ENCODE assay signal across 29 cellular contexts in genomic region chr5:56102885-56103284, GRCh38.
DNase-seq lines count a peak whose midpoint lies in the region; ATAC-seq, FAIRE-seq and TF ChIP-seq lines count a peak whose summit lies in the region.
"Had no signal": no experiment of that assay in that cellular context is flagged by ENCODE, and none has a peak within 500 bp of the region (broad histone marks: within the 10 kb centered on the region; RNA-seq: fewer than 3 reads in every experiment).

No MANE protein-coding gene starts in this region.

- H3K4me3 ChIP-seq in adrenal gland (no peak overlapping the region), HepG2 (replicated peaks in 1 of 3; ENCODE audit: insufficient read depth in 1 of 3, low read depth in 2 of 3, low read length in 3 of 3) (no peak overlapping the region)
- H3K4me3 ChIP-seq: dorsolateral prefrontal cortex, SJCRH30, vagina had no signal

- H3K27ac ChIP-seq in adrenal gland, result no peak overlapping the region
- no peak overlapping the region for H3K27ac ChIP-seq in HepG2 (ENCODE audit: extremely low read length, insufficient read depth, low read length)
- H3K27ac ChIP-seq: C4-2B, dorsolateral prefrontal cortex, KMS-11, SJCRH30, vagina had no signal

- H3K27me3 Mint-ChIP-seq in activated naive CD4-positive, alpha-beta T cell treated with anti-CD3 and anti-CD28 coated beads, Interleukin-2, amount 10 ng/mL, durations not matched to agents 7 days and 5 days, result no peaks in the 10 kb centered on the region
- peaks cover 16% of the 10 kb centered on the region for H3K27me3 Mint-ChIP-seq in Calu3 (ENCODE audit: unreplicated experiment)
- H3K27me3 Mint-ChIP-seq: activated naive CD8-positive, alpha-beta T cell treated with anti-CD3 and anti-CD28 coated beads, Interleukin-2, amount 10 ng/mL, durations not matched to agents 7 days and 5 days; central memory CD8-positive, alpha-beta T cell had no signal

- TF ChIP-seq EP300 in HepG2 (IDR thresholded peaks at IDR 0.05; ENCODE audit: low read depth in 2 of 2, low read length in 2 of 2) (no peak), HepG2 (CRISPR knock-in tag; IDR thresholded peaks at IDR 0.05; ENCODE audit: borderline replicate concordance) (no peak)

- H3K4me3 Mint-ChIP-seq in activated naive CD4-positive, alpha-beta T cell treated with anti-CD3 and anti-CD28 coated beads, Interleukin-2, amount 10 ng/mL, durations not matched to agents 7 days and 5 days, result no peak overlapping the region
- no peak overlapping the region for H3K4me3 Mint-ChIP-seq in Calu3 (ENCODE audit: low read depth, unreplicated experiment)
- H3K4me3 Mint-ChIP-seq: immature natural killer cell; stimulated activated naive CD8-positive, alpha-beta T cell treated with anti-CD3 and anti-CD28 coated beads, Interleukin-15, Interleukin-2, amounts not matched to agents 100 ng/mL and 50 ng/mL, for 24 hours had no signal

- 23 to 33% (median 32%) methylated on average over 1 of the region's 1 CpG; no CpG with 5 or more reads in 1 of the 4 donors for WGBS in adrenal gland, 4 donors
- WGBS in HepG2 (ENCODE audit: low lambda C conversion rate), result 88% methylated on average over 1 of the region's 1 CpG

- no peak for FAIRE-seq in HepG2 (lab: Jason Lieb, UNC)
- FAIRE-seq: frontal cortex, HTR-8/SVneo had no signal

- no peak for ATAC-seq in HepG2
- ATAC-seq in GM18907 (IDR thresholded peaks at IDR 0.05; ENCODE audit: unreplicated experiment), result no peak
- ATAC-seq: activated T-cell treated with anti-CD3 and anti-CD28 coated beads, Interleukin-2, amount 50 U/mL, for 4 hours; left ventricle myocardium superior; sciatic nerve had no signal

- POLR2A ChIA-PET in HepG2 (lab: Yijun Ruan, JAX), result no interaction called here

- peaks cover 96% of the 10 kb centered on the region for H3K4me1 Mint-ChIP-seq in activated naive CD4-positive, alpha-beta T cell treated with anti-CD3 and anti-CD28 coated beads, Interleukin-2, amount 10 ng/mL, durations not matched to agents 7 days and 5 days
- H3K4me1 Mint-ChIP-seq in Calu3 (ENCODE audit: low read depth, unreplicated experiment), result no peaks in the 10 kb centered on the region
- H3K4me1 Mint-ChIP-seq: immature natural killer cell had no signal

- no peak overlapping the region for H3K4me2 ChIP-seq in HepG2 (ENCODE audit: low read depth, low read length)
- H3K4me2 ChIP-seq: KMS-11 had no signal

- no peaks in the 10 kb centered on the region for H3K27me3 ChIP-seq in adrenal gland
- no peaks in the 10 kb centered on the region for H3K27me3 ChIP-seq in HepG2 (ENCODE audit: control insufficient read depth in 1 of 2, insufficient read depth in 2 of 2, low read length in 2 of 2)
- H3K27me3 ChIP-seq: dorsolateral prefrontal cortex, SJCRH30, vagina had no signal

- H3K4me1 ChIP-seq in adrenal gland (replicated peaks in 1 of 2), result peaks cover 9 to 23% of the 10 kb centered on the region in 2 donors
- peaks cover 57% of the 10 kb centered on the region for H3K4me1 ChIP-seq in HepG2 (ENCODE audit: insufficient read depth, low read length)
- H3K4me1 ChIP-seq: SJCRH30 had no signal

- no peaks in the 10 kb centered on the region for H3K9me3 ChIP-seq in adrenal gland (replicated peaks in 1 of 3)
- no peaks in the 10 kb centered on the region for H3K9me3 ChIP-seq in HepG2 (ENCODE audit: low read length)
- H3K9me3 ChIP-seq: SJCRH30, vagina had no signal

- H3K79me2 ChIP-seq in HepG2 (ENCODE audit: insufficient read depth, low read length), result no peaks in the 10 kb centered on the region

- H4K20me1 ChIP-seq in HepG2 (ENCODE audit: insufficient read depth, low read length), result no peaks in the 10 kb centered on the region

- H3K9me3 Mint-ChIP-seq in activated naive CD4-positive, alpha-beta T cell treated with anti-CD3 and anti-CD28 coated beads, Interleukin-2, amount 10 ng/mL, durations not matched to agents 7 days and 5 days, result no peaks in the 10 kb centered on the region
- no peaks in the 10 kb centered on the region for H3K9me3 Mint-ChIP-seq in Calu3 (ENCODE audit: low read depth, unreplicated experiment)
- H3K9me3 Mint-ChIP-seq: activated T-cell treated with anti-CD3 and anti-CD28 coated beads, Interleukin-2, amount 50 U/mL, for 4 hours; central memory CD8-positive, alpha-beta T cell; immature natural killer cell; stimulated activated naive CD8-positive, alpha-beta T cell treated with anti-CD3 and anti-CD28 coated beads, Interleukin-15, Interleukin-2, amounts not matched to agents 100 ng/mL and 50 ng/mL, for 24 hours had no signal

- peaks cover 44% of the 10 kb centered on the region for H3K36me3 Mint-ChIP-seq in activated naive CD4-positive, alpha-beta T cell treated with anti-CD3 and anti-CD28 coated beads, Interleukin-2, amount 10 ng/mL, durations not matched to agents 7 days and 5 days
- no peaks in the 10 kb centered on the region for H3K36me3 Mint-ChIP-seq in Calu3 (ENCODE audit: insufficient read depth, unreplicated experiment)
- H3K36me3 Mint-ChIP-seq: immature natural killer cell had no signal

- H3K9ac ChIP-seq in HepG2 (ENCODE audit: insufficient read depth, low read depth, low read length), result no peak overlapping the region
- H3K9ac ChIP-seq: KMS-11 had no signal

- CTCF ChIA-PET in activated naive CD4-positive, alpha-beta T cell treated with anti-CD3 and anti-CD28 coated beads, Interleukin-2, amount 10 ng/mL, durations not matched to agents 7 days and 5 days (lab: Charles Lee), result interaction anchor here (0.8 to 2.0 kb wide), 6 partner anchors 26 to 112 kb away, joined by 3 to 9 read pairs (median 4); no protein-coding TSS in a partner anchor
- CTCF ChIA-PET in HepG2 (lab: Yijun Ruan, JAX; ENCODE audit: low intra/inter-chr PET ratio, low total read pairs) (no interaction called here), Calu3 (lab: Charles Lee) (no interaction called here)

- intact Hi-C loops in adrenal gland (cut with DNase I) (no loop called here), HepG2 (cut with micrococcal nuclease; ENCODE audit: unreplicated experiment) (no loop called here), Calu3 (cut with micrococcal nuclease; ENCODE audit: unreplicated experiment) (no loop called here)

- DNase-seq in activated naive CD4-positive, alpha-beta T cell treated with anti-CD3 and anti-CD28 coated beads, Interleukin-2, amount 10 ng/mL, durations not matched to agents 7 days and 5 days, result no peak
- DNase-seq in activated naive CD4-positive, alpha-beta T cell treated with anti-CD3 and anti-CD28 coated beads, Interleukin-2, amount 50 U/mL, for 16 hours, result no peak
- DNase-seq in adrenal gland (peak in 4 of 7 donors; percentile 31 to 47 (median 41)), HepG2 (ENCODE audit: low spot score) (no peak), NCI-H1694 (lab: John Stamatoyannopoulos, UW) (no peak), Calu3 (no peak)
- DNase-seq in activated effector memory CD4-positive, alpha-beta T cell treated with anti-CD3 and anti-CD28 coated beads, Interleukin-2, amount 50 U/mL, for 16 hours, result no peak
- DNase-seq: activated CD4-positive, alpha-beta T cell treated with anti-CD3 and anti-CD28 coated beads for 1 hour; activated naive CD8-positive, alpha-beta T cell treated with anti-CD3 and anti-CD28 coated beads, Interleukin-2, amount 10 ng/mL, durations not matched to agents 7 days and 5 days; activated T-cell treated with anti-CD3 and anti-CD28 coated beads, Interleukin-2, amount 50 U/mL, for 4 hours; dorsolateral prefrontal cortex; GDM1; hippocampal formation; immature natural killer cell; left ventricle myocardium superior; MV-4-11; NCI-H146; NCI-H524 treated with DMSO at 0.1 percent for 48 hours; SJCRH30; stimulated activated CD4-positive, alpha-beta T cell treated with anti-CD3 and anti-CD28 coated beads, Interleukin-15, amount 100 ng/mL, for 24 hours had no signal

- no peak overlapping the region for H2AFZ ChIP-seq in HepG2 (ENCODE audit: low read length)

- TF ChIP-seq POLR2A in adrenal gland (IDR thresholded peaks at IDR 0.05) (no peak), HepG2 (IDR thresholded peaks at IDR 0.05; ENCODE audit: insufficient read depth in 1 of 2, low read depth in 2 of 2, low read length in 2 of 2) (no peak)

- peak overlapping the region; percentile 96 for H3K27ac Mint-ChIP-seq in activated naive CD4-positive, alpha-beta T cell treated with anti-CD3 and anti-CD28 coated beads, Interleukin-2, amount 10 ng/mL, durations not matched to agents 7 days and 5 days
- H3K27ac Mint-ChIP-seq in Calu3 (ENCODE audit: unreplicated experiment), result no peak overlapping the region
- H3K27ac Mint-ChIP-seq: activated naive CD8-positive, alpha-beta T cell treated with anti-CD3 and anti-CD28 coated beads, Interleukin-2, amount 10 ng/mL, durations not matched to agents 7 days and 5 days; immature natural killer cell; stimulated activated naive CD8-positive, alpha-beta T cell treated with anti-CD3 and anti-CD28 coated beads, Interleukin-15, Interleukin-2, amounts not matched to agents 100 ng/mL and 50 ng/mL, for 24 hours had no signal

- no peak for TF ChIP-seq CTCF in adrenal gland (IDR thresholded peaks at IDR 0.05)
- no peak for TF ChIP-seq CTCF in HepG2 (CRISPR knock-in tag; IDR thresholded peaks at IDR 0.05)
- TF ChIP-seq CTCF in Calu3 (IDR thresholded peaks at IDR 0.05; ENCODE audit: unreplicated experiment), result no peak

- TF ChIP-seq RAD21 in HepG2 (CRISPR knock-in tag; IDR thresholded peaks at IDR 0.05), result no peak

- in situ Hi-C loops in HepG2 (cut with HindIII; ENCODE audit: extremely low pct_ligation_motif_present, low pct_unique_long_range_greater_than_20kb), result no loop called here

- H3K36me3 ChIP-seq in adrenal gland (replicated peaks in 1 of 2) (no peaks in the 10 kb centered on the region), HepG2 (replicated peaks in 1 of 2; ENCODE audit: control insufficient read depth in 1 of 2, insufficient read depth in 2 of 2, low read length in 2 of 2) (no peaks in the 10 kb centered on the region)
- H3K36me3 ChIP-seq: SJCRH30, vagina had no signal

- BruUV-seq in HepG2 (replicated peaks; lab: Mats Ljungman, UMichigan) (no TSS peak), Calu3 (replicated peaks; lab: Mats Ljungman, UMichigan) (no TSS peak)

TF ChIP-seq in HepG2, 621 proteins besides CTCF, POLR2A, EP300 and RAD21:
- TF ChIP-seq TFAP4 (IDR thresholded peaks at IDR 0.05; ENCODE audit: borderline replicate concordance, low read depth) (peak; percentile 51; the same call in 1 of the 2 replicates), DDIT3 (CRISPR knock-in tag; IDR thresholded peaks at IDR 0.05) (no peak)

Comparison
In these comparisons a context has a peak if more than half of its experiments do, and no peak if none do; other contexts are left out.
1. DNase-seq: peak in adrenal gland (4 of 7); none in activated naive CD4-positive, alpha-beta T cell treated with anti-CD3 and anti-CD28 coated beads, Interleukin-2, amount 10 ng/mL, durations not matched to agents 7 days and 5 days (single experiment), activated naive CD4-positive, alpha-beta T cell treated with anti-CD3 and anti-CD28 coated beads, Interleukin-2, amount 50 U/mL, for 16 hours (single experiment), HepG2 (single experiment), NCI-H1694 (single experiment), activated effector memory CD4-positive, alpha-beta T cell treated with anti-CD3 and anti-CD28 coated beads, Interleukin-2, amount 50 U/mL, for 16 hours (single experiment) and Calu3 (single experiment).